In the genomic region with DNA sequence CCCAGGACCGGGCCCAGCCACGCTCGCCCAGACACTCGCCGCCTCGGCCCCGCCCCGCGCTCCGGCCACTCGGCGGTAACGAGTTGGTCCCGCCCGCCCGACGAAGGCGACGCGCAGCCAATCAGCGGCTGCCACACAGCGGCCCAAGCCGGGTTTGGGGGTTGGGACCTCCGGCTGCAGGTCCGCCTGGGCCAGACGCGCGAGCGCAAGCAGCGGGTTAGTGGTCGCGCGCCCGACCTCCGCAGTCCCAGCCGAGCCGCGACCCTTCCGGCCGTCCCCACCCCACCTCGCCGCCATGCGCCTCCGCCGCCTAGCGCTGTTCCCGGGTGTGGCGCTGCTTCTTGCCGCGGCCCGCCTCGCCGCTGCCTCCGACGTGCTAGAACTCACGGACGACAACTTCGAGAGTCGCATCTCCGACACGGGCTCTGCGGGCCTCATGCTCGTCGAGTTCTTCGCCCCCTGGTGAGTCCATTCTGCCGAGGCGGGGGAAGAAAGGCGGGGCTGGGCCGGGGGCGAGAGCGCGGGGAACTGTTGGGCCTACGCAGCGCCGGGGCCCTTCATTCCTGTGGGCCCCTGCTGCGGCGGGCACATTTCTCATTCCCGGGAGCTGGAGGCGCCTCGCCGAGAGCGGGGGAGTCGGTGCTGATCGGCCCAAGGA, we compare ENCODE assay signal across 8 cellular contexts. TPM values are rescaled to one million over a fixed set of nuclear protein-coding genes. Genes with fewer than 3 reads are reported as not detected.
DNase-seq lines count a peak whose midpoint lies in the region; TF ChIP-seq lines count a peak whose summit lies in the region.
"Not testable (repeated sequence)": the region's sequence is repeated elsewhere in the genome, so short reads cannot be mapped to it uniquely, and the experiment has no call there.

A gene (plus strand): TSS at position 194 of the 658 bp plus-strand sequence. CDS start 102 bp downstream, at position 296.

- H3K27ac Mint-ChIP-seq in nephron: peak within 1 kb of the TSS; percentile 95 to 98 (median 96)

- not testable (repeated sequence) for H3K9me2 ChIP-seq in Loucy (replicated peaks; ENCODE audit: low read depth, low read length)

- not testable (repeated sequence) for H3K27me3 Mint-ChIP-seq in nephron (ENCODE audit: low read depth)

- peaks cover 21% of the 10 kb centered on the region for H3K4me1 Mint-ChIP-seq in nephron

- H3F3A ChIP-seq in Loucy (ENCODE audit: low read depth): not testable (repeated sequence)

- H3K36me3 ChIP-seq in H7 (replicated peaks; ENCODE audit: control insufficient read depth, insufficient read depth, low read length); Loucy (ENCODE audit: insufficient read depth, low read length): not testable (repeated sequence)

- H3K4me3 Mint-ChIP-seq in nephron: peak within 1 kb of the TSS; percentile 93 to 98 (median 98)

- H3K4me2 ChIP-seq in Loucy (ENCODE audit: low read depth, low read length, poor library complexity, severe bottlenecking): peak within 1 kb of the TSS; percentile 83

- H4K20me1 ChIP-seq in Loucy (ENCODE audit: insufficient read depth, low read length, poor library complexity, severe bottlenecking): peaks cover 40% of the 10 kb centered on the region

- peaks cover 13% of the 10 kb centered on the region for H3K36me3 Mint-ChIP-seq in nephron (ENCODE audit: low read depth)

- not testable (repeated sequence) for TF ChIP-seq CTCF in Loucy (conservative IDR thresholded peaks at IDR 0.05; ENCODE audit: low read length)
- TF ChIP-seq CTCF in nephron (IDR thresholded peaks at IDR 0.05; ENCODE audit: unreplicated experiment in 3 of 3): peak in 2 of 3 experiments; percentile 16 to 21

- H3K9me3 ChIP-seq in Loucy (ENCODE audit: insufficient read depth, low read depth, low read length): not testable (repeated sequence)

- peak within 1 kb of the TSS; percentile 99 for H3K9ac ChIP-seq in Loucy (ENCODE audit: low read depth, low read length, poor library complexity, severe bottlenecking)

- H3K9me3 Mint-ChIP-seq in nephron: not testable (repeated sequence)

- H2AFZ ChIP-seq in Loucy (ENCODE audit: low read length): peak within 1 kb of the TSS; percentile 89

- H3K79me2 ChIP-seq in Loucy (ENCODE audit: insufficient read depth, low read length): peaks cover 55% of the 10 kb centered on the region

- not testable (repeated sequence) for H3K27me3 ChIP-seq in H7 (ENCODE audit: control insufficient read depth, insufficient read depth, low read length); Loucy (ENCODE audit: insufficient read depth, low read length, poor library complexity, severe bottlenecking)

- DNase-seq in ELF-1 (ENCODE audit: low read depth, low spot score) (peak; percentile 97), H7 (peak; percentile 98), SIG-M5 treated with dmso at 0.1 percent for 504 hours (lab: John Stamatoyannopoulos, UW; ENCODE audit: unreplicated experiment) (peak; percentile 67), activated gamma-delta T cell treated with Interleukin-2 at 50 U/mL for 16 hours (peak; percentile 84), fibroblast of the conjunctiva (ENCODE audit: low read depth) (peak; percentile 63)
- peak; percentile 83 for DNase-seq in stimulated activated naive CD4-positive, alpha-beta T cell treated with Interleukin-2 at 50 U/mL for 16 hours (lab: John Stamatoyannopoulos, UW)

- H3K4me3 ChIP-seq in H7 (ENCODE audit: insufficient read depth, low read depth, low read length): peak within 1 kb of the TSS; percentile 74
- H3K4me3 ChIP-seq in Loucy (ENCODE audit: low read length, poor library complexity, severe bottlenecking): peak within 1 kb of the TSS; percentile 88

- H3K4me1 ChIP-seq in Loucy (ENCODE audit: insufficient read depth, low read length, poor library complexity, severe bottlenecking): peaks cover 34% of the 10 kb centered on the region

RNA-seq across cellular contexts. Expression of the gene that starts here (rescaled TPM):
- total RNA-seq in H7 (2014; rRNA removed; shearing (Covaris generic)): 197 and 224 TPM in 2 replicates

Comparison
In these comparisons a context has a peak if more than half of its experiments do, and no peak if none do; other contexts are left out.
1. Peak in every context shown above with its lines: DNase-seq and H3K4me3 ChIP-seq.